2 cellular contexts compared by ENCODE assay signal in genomic region chr15:36454244-36454643, GRCh38.
DNase-seq lines count a peak whose midpoint lies in the region; ATAC-seq, FAIRE-seq and TF ChIP-seq lines count a peak whose summit lies in the region.
"Not testable (repeated sequence)": the region's sequence is repeated elsewhere in the genome, so short reads cannot be mapped to it uniquely, and the experiment has no call there.

No MANE protein-coding gene starts in this region.

- 39% methylated on average over 4 of the region's 4 CpGs for WGBS in K562 (ENCODE audit: insufficient coverage, low coverage, missing lambda C conversion rate)

- H3K27ac ChIP-seq in HEK293 (ENCODE audit: extremely low read depth, low read depth, low read length); K562 (ENCODE audit: extremely low read depth, low read depth, low read length): not testable (repeated sequence)

- H3K79me2 ChIP-seq in K562 (ENCODE audit: control insufficient read depth, insufficient read depth, low read length) = not testable (repeated sequence)

- H2AFZ ChIP-seq in K562 (ENCODE audit: low read depth, low read length) = not testable (repeated sequence)

- not testable (repeated sequence) for H3K4me3 ChIP-seq in HEK293 (ENCODE audit: low read depth, low read length); K562

- not testable (repeated sequence) for FAIRE-seq in K562 (lab: Jason Lieb, UNC)

- not testable (repeated sequence) for TF ChIP-seq RAD21 in K562 (CRISPR knock-in tag; conservative IDR thresholded peaks at IDR 0.05 in 1 of 2, IDR thresholded peaks at IDR 0.05 in 1 of 2)

- POLR2A ChIA-PET in HEK293 (lab: Yijun Ruan, JAX); K562 (lab: Yijun Ruan, JAX): not testable (repeated sequence)

- TF ChIP-seq CTCF in HEK293 (tag by site-specific recombination; IDR thresholded peaks at IDR 0.05); K562 (IDR thresholded peaks at IDR 0.05 in 2 of 3, conservative IDR thresholded peaks at IDR 0.05 in 1 of 3; ENCODE audit: insufficient read depth in 2 of 3, low read depth in 1 of 3, low read length in 3 of 3): not testable (repeated sequence)

- H3K9me3 ChIP-seq in HEK293 (ENCODE audit: control insufficient read depth, insufficient read depth, low read depth, low read length); K562 (replicated peaks; ENCODE audit: control insufficient read depth, insufficient read depth, low read depth, low read length): not testable (repeated sequence)

- TF ChIP-seq EP300 in K562 (IDR thresholded peaks at IDR 0.05; ENCODE audit: low read length) = not testable (repeated sequence)

- not testable (repeated sequence) for H3K9ac ChIP-seq in K562 (ENCODE audit: insufficient read depth in 1 of 2, low read depth in 2 of 2, low read length in 2 of 2)

- not testable (repeated sequence) for TF ChIP-seq POLR2A in K562 (conservative IDR thresholded peaks at IDR 0.05)

- ATAC-seq in K562 = not testable (repeated sequence)

- not testable (repeated sequence) for H3K4me2 ChIP-seq in K562 (ENCODE audit: insufficient read depth, low read length)

- not testable (repeated sequence) for H3K9me1 ChIP-seq in K562 (ENCODE audit: control insufficient read depth, insufficient read depth, low read length)

- not testable (repeated sequence) for H4K20me1 ChIP-seq in K562 (replicated peaks; ENCODE audit: control insufficient read depth, insufficient read depth, low read length)

- not testable (repeated sequence) for H3K27me3 ChIP-seq in K562 (ENCODE audit: control insufficient read depth in 2 of 2, insufficient read depth in 2 of 2, low read length in 2 of 2)

- H3K36me3 ChIP-seq in HEK293 (ENCODE audit: control insufficient read depth in 2 of 2, insufficient read depth in 1 of 2, low read length in 2 of 2); K562 (ENCODE audit: control insufficient read depth, insufficient read depth, low read length): not testable (repeated sequence)

- in situ Hi-C loops in K562 (cut with MboI) = not testable (repeated sequence)

- intact Hi-C loops in K562 (cut with micrococcal nuclease) = not testable (repeated sequence)

- not testable (repeated sequence) for BruUV-seq in K562 (replicated peaks; lab: Mats Ljungman, UMichigan)

- CTCF ChIA-PET in HEK293 (lab: Yijun Ruan, JAX); K562 (lab: Yijun Ruan, JAX; ENCODE audit: low intra/inter-chr PET ratio): not testable (repeated sequence)

- not testable (repeated sequence) for H3K4me1 ChIP-seq in HEK293 (ENCODE audit: control insufficient read depth, insufficient read depth, low read length); K562 (replicated peaks in 1 of 2; ENCODE audit: control insufficient read depth in 2 of 2, insufficient read depth in 2 of 2, low read length in 2 of 2)

- not testable (repeated sequence) for DNase-seq in K562 (ENCODE audit: extremely low read depth in 1 of 4, low spot score in 3 of 4)

TF ChIP-seq in HEK293, 187 proteins besides CTCF, POLR2A, EP300 and RAD21:
- TF ChIP-seq ZNF146 (tag by site-specific recombination; IDR thresholded peaks at IDR 0.05) = peak; percentile 59

TF ChIP-seq in K562, 482 proteins besides CTCF, POLR2A, EP300 and RAD21:
- TF ChIP-seq BCOR (IDR thresholded peaks at IDR 0.05) = peak; percentile 49; the same call in 1 of the 2 replicates
- TF ChIP-seq KDM1A (IDR thresholded peaks at IDR 0.05) = 0 out of 4 replicates have a peak, but pooled peaks of 1 of the 2 experiments have one; percentile 26
- TF ChIP-seq ZNF146 (CRISPR knock-in tag; IDR thresholded peaks at IDR 0.05; ENCODE audit: unreplicated experiment) = peak; percentile 68
